ENCODE assay signal across 9 cellular contexts in genomic region chr12:65826513-65827171, GRCh38. TPM values are rescaled to one million over a fixed set of nuclear protein-coding genes. Genes with fewer than 3 reads are reported as not detected.
DNase-seq lines count a peak whose midpoint lies in the region; ATAC-seq and TF ChIP-seq lines count a peak whose summit lies in the region.
"Had no signal": no experiment of that assay in that cellular context is flagged by ENCODE, and none has a peak within 500 bp of the region (broad histone marks: within the 10 kb centered on the region; RNA-seq: fewer than 3 reads in every experiment).

No MANE protein-coding gene starts in this region.

- H3K36me3 ChIP-seq in BLaER1, result no peaks in the 10 kb centered on the region
- peaks cover 12% of the 10 kb centered on the region for H3K36me3 ChIP-seq in HUES6 (ENCODE audit: control insufficient read depth, insufficient read depth, low read length)
- no peaks in the 10 kb centered on the region for H3K36me3 ChIP-seq in colonic mucosa

- H3K27ac ChIP-seq in BLaER1 (no peak overlapping the region), HUES6 (ENCODE audit: low read depth, low read length) (peak overlapping the region; percentile 89; the same call in 1 of the 2 replicates), colonic mucosa (no peak overlapping the region)

- peak overlapping the region; percentile 97; the same call in 1 of the 2 replicates for H3K4me2 ChIP-seq in BLaER1

- no peak for TF ChIP-seq CTCF in colonic mucosa (IDR thresholded peaks at IDR 0.05)

- peaks cover 45% of the 10 kb centered on the region for H4K20me1 ChIP-seq in BLaER1

- H3K4me1 ChIP-seq in BLaER1 (peaks cover 27% of the 10 kb centered on the region), HUES6 (ENCODE audit: control insufficient read depth, insufficient read depth, low read length) (peaks cover 23% of the 10 kb centered on the region), colonic mucosa (no peaks in the 10 kb centered on the region)

- no peaks in the 10 kb centered on the region for H3K9me3 ChIP-seq in BLaER1
- no peaks in the 10 kb centered on the region for H3K9me3 ChIP-seq in HUES6 (ENCODE audit: control insufficient read depth, insufficient read depth, low read depth, low read length)
- H3K9me3 ChIP-seq in colonic mucosa, result no peaks in the 10 kb centered on the region

- intact Hi-C loops in colonic mucosa (cut with DNase I), result loop anchor here (10.0 kb wide), 1 partner anchor 68 kb away; no protein-coding TSS in a partner anchor

- ATAC-seq in GM21390 (IDR thresholded peaks at IDR 0.05; ENCODE audit: unreplicated experiment), result no peak
- no peak for ATAC-seq in HG03521 (IDR thresholded peaks at IDR 0.05; ENCODE audit: unreplicated experiment)
- ATAC-seq in stimulated activated naive CD8-positive, alpha-beta T cell treated with anti-CD3 and anti-CD28 coated beads, Interleukin-15, Interleukin-2, amounts not matched to agents 100 U/mL and 50 U/mL, for 24 hours, result no peak

- peaks cover 85% of the 10 kb centered on the region for H3K27me3 ChIP-seq in BLaER1
- no peaks in the 10 kb centered on the region for H3K27me3 ChIP-seq in HUES6 (ENCODE audit: control insufficient read depth, insufficient read depth, low read length)
- peaks cover 4% of the 10 kb centered on the region for H3K27me3 ChIP-seq in colonic mucosa

- DNase-seq in colonic mucosa, result peak; percentile 18
- DNase-seq in myocyte (ENCODE audit: low read depth), result peak; percentile 79
- DNase-seq in stimulated activated naive CD8-positive, alpha-beta T cell treated with anti-CD3 and anti-CD28 coated beads, Interleukin-15, Interleukin-2, amounts not matched to agents 100 U/mL and 50 U/mL, for 24 hours, result no peak
- DNase-seq in NCI-H748 treated with DMSO at 0.1 percent for 48 hours (lab: John Stamatoyannopoulos, UW), result no peak
- DNase-seq: NCI-H2081 treated with DMSO at 0.1 percent for 48 hours had no signal

- no peak overlapping the region for H3K9ac ChIP-seq in BLaER1
- H3K9ac ChIP-seq in HUES6 (ENCODE audit: low read length), result peak overlapping the region; percentile 97
- H3K9ac ChIP-seq in colonic mucosa (ENCODE audit: low read depth in 2 of 2, low read length in 2 of 2), result peak overlapping the region in 1 of 2 donors; percentile 78

- H3K4me3 ChIP-seq in BLaER1, result no peak overlapping the region
- H3K4me3 ChIP-seq in HUES6 (ENCODE audit: low read depth, low read length), result peak overlapping the region; percentile 71
- H3K4me3 ChIP-seq in colonic mucosa, result peak overlapping the region; percentile 70

RNA-seq across cellular contexts. Expression of gene HMGA2, which starts 2.4 kb away (rescaled TPM):
- 1 to 10 TPM; 5.1 to 8.3 TPM for total RNA-seq in colonic mucosa
- total RNA-seq in myocyte, result 2.3 TPM in 2 replicates
- 0.73 TPM for polyA plus RNA-seq in myocyte (2012)

Comparison
In these comparisons a context has a peak if more than half of its experiments do, and no peak if none do; other contexts are left out.
1. DNase-seq: peak in colonic mucosa (single experiment) and myocyte (single experiment); none in stimulated activated naive CD8-positive, alpha-beta T cell treated with anti-CD3 and anti-CD28 coated beads, Interleukin-15, Interleukin-2, amounts not matched to agents 100 U/mL and 50 U/mL, for 24 hours (single experiment) and NCI-H748 treated with DMSO at 0.1 percent for 48 hours (single experiment).